1 cellular context compared by ENCODE assay signal in the genomic region with DNA sequence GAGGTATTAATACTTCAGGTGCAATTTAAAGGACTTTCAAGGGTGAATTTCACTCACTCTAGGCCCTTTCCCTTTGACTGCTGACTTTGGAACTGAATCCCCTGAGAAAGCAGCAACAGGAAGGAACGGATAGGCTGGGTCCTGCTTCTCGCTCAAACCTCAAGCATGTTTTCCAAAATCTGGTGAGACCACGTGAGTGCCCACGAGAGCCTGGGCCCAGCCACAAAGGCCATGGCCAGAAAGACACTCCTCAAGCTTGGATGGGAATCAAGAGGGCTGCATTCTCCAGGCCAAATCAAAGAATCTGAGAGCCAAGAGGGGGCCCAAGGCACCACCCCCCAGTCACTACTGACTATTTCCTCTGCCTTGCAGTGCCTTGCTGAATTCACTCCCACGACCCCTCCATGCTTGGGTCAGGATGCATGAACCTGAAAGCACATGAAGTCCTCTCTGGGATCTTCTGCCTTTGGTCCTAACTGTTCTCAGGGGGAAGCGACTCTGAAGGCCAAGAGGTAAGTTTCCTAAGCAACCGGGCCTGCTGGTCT.
TF ChIP-seq lines count a peak whose summit lies in the region.

No MANE protein-coding gene starts in this region.

TF ChIP-seq in H1, 55 proteins besides CTCF, POLR2A, EP300 and RAD21:
- no peak for TF ChIP-seq SAP30 (IDR thresholded peaks at IDR 0.05; ENCODE audit: insufficient read depth, insufficient replicate concordance, low read length)
- no peak for TF ChIP-seq KDM1A (IDR thresholded peaks at IDR 0.05; ENCODE audit: borderline replicate concordance, low read length)
- no peak for TF ChIP-seq ZNF274 (IDR thresholded peaks at IDR 0.05; ENCODE audit: borderline replicate concordance, extremely low read depth, low read length)
- TF ChIP-seq TAF7 (optimal IDR thresholded peaks at IDR 0.05; ENCODE audit: borderline replicate concordance, low read depth, low read length): no peak
- no peak for TF ChIP-seq TAF1 (IDR thresholded peaks at IDR 0.05; ENCODE audit: low read depth, low read length)
- TF ChIP-seq CBX5 (IDR thresholded peaks at IDR 0.05; ENCODE audit: low read depth, low read length): no peak
- no peak for TF ChIP-seq JUND (IDR thresholded peaks at IDR 0.05; ENCODE audit: low read length)
- no peak for TF ChIP-seq CHD2 (IDR thresholded peaks at IDR 0.05; ENCODE audit: low read length)
- no peak for TF ChIP-seq BRCA1 (IDR thresholded peaks at IDR 0.05; ENCODE audit: low read depth, low read length)
- no peak for TF ChIP-seq NRF1 (IDR thresholded peaks at IDR 0.05; ENCODE audit: low read depth, low read length)
- no peak for TF ChIP-seq RNF2 (IDR thresholded peaks at IDR 0.05; ENCODE audit: borderline replicate concordance, low read depth, low read length, missing control alignments, poor library complexity, severe bottlenecking)
- TF ChIP-seq, protein P1, sequence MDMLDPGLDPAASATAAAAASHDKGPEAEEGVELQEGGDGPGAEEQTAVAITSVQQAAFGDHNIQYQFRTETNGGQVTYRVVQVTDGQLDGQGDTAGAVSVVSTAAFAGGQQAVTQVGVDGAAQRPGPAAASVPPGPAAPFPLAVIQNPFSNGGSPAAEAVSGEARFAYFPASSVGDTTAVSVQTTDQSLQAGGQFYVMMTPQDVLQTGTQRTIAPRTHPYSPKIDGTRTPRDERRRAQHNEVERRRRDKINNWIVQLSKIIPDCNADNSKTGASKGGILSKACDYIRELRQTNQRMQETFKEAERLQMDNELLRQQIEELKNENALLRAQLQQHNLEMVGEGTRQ (IDR thresholded peaks at IDR 0.05; ENCODE audit: low read length): no peak
- TF ChIP-seq BCL11A (IDR thresholded peaks at IDR 0.05; ENCODE audit: low read depth in 2 of 2, low read length in 2 of 2): no peak
- TF ChIP-seq SIRT6 (IDR thresholded peaks at IDR 0.05; ENCODE audit: low read length): no peak
- TF ChIP-seq, protein P2, sequence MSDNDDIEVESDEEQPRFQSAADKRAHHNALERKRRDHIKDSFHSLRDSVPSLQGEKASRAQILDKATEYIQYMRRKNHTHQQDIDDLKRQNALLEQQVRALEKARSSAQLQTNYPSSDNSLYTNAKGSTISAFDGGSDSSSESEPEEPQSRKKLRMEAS (IDR thresholded peaks at IDR 0.05): no peak
- TF ChIP-seq RFX5 (IDR thresholded peaks at IDR 0.05; ENCODE audit: borderline replicate concordance, low read depth, low read length): no peak
